ENCODE assay signal across 26 cellular contexts in genomic region chr13:110897024-110897423, GRCh38.
"Had no signal": no experiment of that assay in that cellular context is flagged by ENCODE, and none has a peak within 500 bp of the region (broad histone marks: within the 10 kb centered on the region; RNA-seq: fewer than 3 reads in every experiment).

No MANE protein-coding gene starts in this region.

- H3K27ac ChIP-seq: coronary artery, esophagus muscularis mucosa, foreskin keratinocyte, heart right ventricle, left lung, neural progenitor cell, prostate gland, skin epidermis, spleen, suprapubic skin, upper lobe of right lung, uterus had no signal

- H3K4me1 ChIP-seq: foreskin keratinocyte, left lung, neural progenitor cell, prostate gland, transverse colon, upper lobe of right lung, uterus had no signal

- H3K4me3 ChIP-seq: coronary artery, esophagus muscularis mucosa, heart right ventricle, left lung, neural progenitor cell, prostate gland, skin epidermis, spleen, suprapubic skin, transverse colon, upper lobe of right lung, uterus had no signal

- ATAC-seq: foreskin keratinocyte; heart right ventricle; left cardiac atrium; left lung; naive thymus-derived CD4-positive, alpha-beta T cell; right cardiac atrium; stimulated activated naive CD8-positive, alpha-beta T cell treated with anti-CD3 and anti-CD28 coated beads, Interleukin-15, amount 100 ng/mL, for 72 hours; upper lobe of right lung had no signal

- H3K27me3 ChIP-seq: esophagus muscularis mucosa, foreskin keratinocyte, heart right ventricle, left lung, neural progenitor cell, spleen, suprapubic skin, transverse colon, upper lobe of right lung, uterus had no signal

- H3K27me3 Mint-ChIP-seq: naive thymus-derived CD4-positive, alpha-beta T cell; stimulated activated naive CD8-positive, alpha-beta T cell treated with anti-CD3 and anti-CD28 coated beads, Interleukin-15, amount 100 ng/mL, for 72 hours had no signal

- H3K36me3 ChIP-seq: prostate gland had no signal

- H3K9me3 Mint-ChIP-seq: naive thymus-derived CD4-positive, alpha-beta T cell; nephron; neural progenitor cell; stimulated activated naive CD8-positive, alpha-beta T cell treated with anti-CD3 and anti-CD28 coated beads, Interleukin-15, amount 100 ng/mL, for 72 hours had no signal

- H3K27ac Mint-ChIP-seq: nephron, neural progenitor cell had no signal

- H3K9ac ChIP-seq: neural progenitor cell had no signal

- H3K4me1 Mint-ChIP-seq: neural progenitor cell; stimulated activated naive CD8-positive, alpha-beta T cell treated with anti-CD3 and anti-CD28 coated beads, Interleukin-15, amount 100 ng/mL, for 72 hours had no signal

- H3K4me3 Mint-ChIP-seq: naive thymus-derived CD4-positive, alpha-beta T cell; nephron; neural progenitor cell; stimulated activated naive CD8-positive, alpha-beta T cell treated with anti-CD3 and anti-CD28 coated beads, Interleukin-15, amount 100 ng/mL, for 72 hours had no signal

- H3K4me2 ChIP-seq: neural progenitor cell had no signal

- FAIRE-seq: endothelial cell of umbilical vein had no signal

- DNase-seq: dermis blood vessel endothelial cell; effector memory CD4-positive, alpha-beta T cell; foreskin keratinocyte; glutamatergic neuron; heart right ventricle; hippocampal formation; left cardiac atrium; left lung; mesendoderm; midbrain; naive thymus-derived CD4-positive, alpha-beta T cell; right cardiac atrium; spleen; stimulated activated naive CD4-positive, alpha-beta T cell; stimulated activated naive CD8-positive, alpha-beta T cell treated with anti-CD3 and anti-CD28 coated beads, Interleukin-15, amount 100 ng/mL, for 72 hours; transverse colon; upper lobe of right lung; uterus had no signal

- H2AFZ ChIP-seq: neural progenitor cell had no signal

- H3K9me3 ChIP-seq: esophagus muscularis mucosa, heart right ventricle, left lung, prostate gland, spleen, suprapubic skin, transverse colon, upper lobe of right lung, uterus had no signal
